ENCODE assay signal across 3 cellular contexts in the genomic region with DNA sequence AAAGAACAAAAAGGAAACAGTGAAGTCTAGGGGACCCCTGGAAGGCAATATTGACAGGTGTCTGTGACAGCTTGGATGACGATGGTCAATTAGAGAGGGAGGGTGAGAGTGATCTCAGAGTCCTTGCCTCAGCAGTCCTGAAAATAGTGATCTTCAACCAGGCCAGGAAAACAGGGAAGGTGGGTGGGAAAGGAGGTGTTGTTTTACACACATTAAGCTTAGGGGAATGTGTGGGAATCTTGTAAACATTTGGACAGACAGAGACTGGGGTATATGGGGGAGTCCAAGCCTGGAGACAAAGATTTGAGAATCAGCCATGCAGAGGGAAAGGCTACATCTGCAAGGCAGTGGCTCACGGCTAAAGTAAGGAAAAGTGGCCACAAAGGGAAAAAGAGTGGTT.
TF ChIP-seq lines count a peak whose summit lies in the region.

No MANE protein-coding gene starts in this region.

TF ChIP-seq in HEK293, 187 proteins besides CTCF, POLR2A, EP300 and RAD21:
- TF ChIP-seq EGR2 (tag by site-specific recombination; IDR thresholded peaks at IDR 0.05; ENCODE audit: low read depth) (peak; percentile 78), ZBTB17 (tag by site-specific recombination; IDR thresholded peaks at IDR 0.05) (no peak), ZSCAN23 (tag by site-specific recombination; IDR thresholded peaks at IDR 0.05) (no peak), ZFHX2 (tag by site-specific recombination; conservative IDR thresholded peaks at IDR 0.05) (peak; percentile 82)

TF ChIP-seq in K562, 482 proteins besides CTCF, POLR2A, EP300 and RAD21:
- TF ChIP-seq L3MBTL2 (IDR thresholded peaks at IDR 0.05) (0 out of 2 replicates have a peak, but pooled peaks have one; percentile 3), CBFA2T2 (conservative IDR thresholded peaks at IDR 0.05) (no peak)

TF ChIP-seq in GM23338, 12 proteins besides CTCF, POLR2A, EP300 and RAD21:
- no peak for TF ChIP-seq ZNF114 (CRISPR knock-in tag; IDR thresholded peaks at IDR 0.05)
- TF ChIP-seq NANOG (IDR thresholded peaks at IDR 0.05; ENCODE audit: borderline replicate concordance) = no peak
- TF ChIP-seq EZH2phosphoT487 (IDR thresholded peaks at IDR 0.05; ENCODE audit: unreplicated experiment) = no peak
- TF ChIP-seq ZNF331 (CRISPR knock-in tag; IDR thresholded peaks at IDR 0.05; ENCODE audit: low read depth) = no peak
- TF ChIP-seq POLR2AphosphoS5 (IDR thresholded peaks at IDR 0.05; ENCODE audit: low read depth) = no peak
- no peak for TF ChIP-seq JUNB (IDR thresholded peaks at IDR 0.05; ENCODE audit: unreplicated experiment)
TF ChIP-seq in GM23338: peak in this region for 0.
